5 cellular contexts compared by ENCODE assay signal in the genomic region with DNA sequence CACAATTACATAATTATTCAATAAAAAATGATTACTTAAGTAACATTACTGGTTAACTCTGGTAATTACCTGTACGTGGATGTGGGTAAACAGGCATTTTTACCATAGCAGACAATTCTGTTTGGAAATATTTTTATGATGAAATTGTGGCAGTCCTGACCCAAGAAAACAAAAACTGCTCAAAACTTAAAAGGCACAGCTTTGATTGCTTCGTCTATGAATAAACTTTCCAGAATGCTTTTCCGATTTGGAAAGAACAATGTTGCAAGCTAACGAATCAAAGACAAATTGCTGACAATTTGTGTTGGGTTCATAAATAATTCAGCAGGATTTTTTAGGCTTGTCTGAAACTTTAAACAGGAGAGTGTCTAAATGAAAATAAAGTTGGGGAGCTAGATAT.
"Had no signal": no experiment of that assay in that cellular context is flagged by ENCODE, and none has a peak within 500 bp of the region (broad histone marks: within the 10 kb centered on the region; RNA-seq: fewer than 3 reads in every experiment).

No MANE protein-coding gene starts in this region.

- H3K4me3 ChIP-seq: K562 had no signal

- ATAC-seq: HepG2, K562 had no signal

- DNase-seq: IMR-90 had no signal

- H3K4me3 Mint-ChIP-seq: IgD-negative memory B cell had no signal

- H3K4me1 Mint-ChIP-seq: IgD-negative memory B cell had no signal

- H3K27ac ChIP-seq: HL-60 had no signal

- H3K36me3 Mint-ChIP-seq: IgD-negative memory B cell had no signal

- H3K27ac Mint-ChIP-seq: IgD-negative memory B cell had no signal

- H3K27me3 Mint-ChIP-seq: IgD-negative memory B cell had no signal
